ENCODE assay signal across 9 cellular contexts in genomic region chr6:39377530-39377929, GRCh38. TPM values are rescaled to one million over a fixed set of nuclear protein-coding genes. Genes with fewer than 3 reads are reported as not detected.
DNase-seq lines count a peak whose midpoint lies in the region; ATAC-seq, FAIRE-seq and TF ChIP-seq lines count a peak whose summit lies in the region.
"Had no signal": no experiment of that assay in that cellular context is flagged by ENCODE, and none has a peak within 500 bp of the region (broad histone marks: within the 10 kb centered on the region; RNA-seq: fewer than 3 reads in every experiment).

No MANE protein-coding gene starts in this region.

- H3K9me3 ChIP-seq in BE2C (no peaks in the 10 kb centered on the region), kidney (ENCODE audit: control insufficient read depth in 1 of 2, low read length in 2 of 2) (no peaks in the 10 kb centered on the region), testis (no peaks in the 10 kb centered on the region)

- in situ Hi-C loops in T47D (cut with HindIII; ENCODE audit: low pct_unique_long_range_greater_than_20kb, low sequenced_read_pairs): no loop called here

- H3K27me3 ChIP-seq in BE2C: 0 out of 2 replicates have a peak, but pooled peaks cover 3% of the 10 kb centered on the region
- H3K27me3 ChIP-seq in testis: no peaks in the 10 kb centered on the region

- H3K36me3 ChIP-seq in BE2C: no peaks in the 10 kb centered on the region
- H3K36me3 ChIP-seq in kidney (ENCODE audit: control insufficient read depth in 1 of 2, insufficient read depth in 2 of 2, low read length in 2 of 2): no peaks in the 10 kb centered on the region
- H3K36me3 ChIP-seq in testis (ENCODE audit: low read depth, missing control alignments): no peaks in the 10 kb centered on the region

- 32 to 42% methylated on average over 6 of the region's 6 CpGs for WGBS in testis, 2 donors

- TF ChIP-seq CTCF in BE2C (IDR thresholded peaks at IDR 0.05; ENCODE audit: low read depth, low read length): peak; percentile 69
- TF ChIP-seq CTCF in kidney (IDR thresholded peaks at IDR 0.05; ENCODE audit: borderline replicate concordance, extremely low read depth, insufficient read depth): peak; percentile 55
- peak in 2 of 3 experiments; percentile 38 to 40 for TF ChIP-seq CTCF in testis (IDR thresholded peaks at IDR 0.05)

- H3K4me3 ChIP-seq in BE2C (ENCODE audit: low read depth, low read length) (no peak overlapping the region), kidney (ENCODE audit: low read length in 2 of 2) (no peak overlapping the region), testis (no peak overlapping the region)

- H3K9ac ChIP-seq in kidney (ENCODE audit: low read length in 2 of 2): no peak overlapping the region

- H3K27ac ChIP-seq in kidney (ENCODE audit: low read depth in 2 of 2, low read length in 2 of 2) (no peak overlapping the region), testis (no peak overlapping the region)

- DNase-seq in BE2C: peak; percentile 44
- DNase-seq in GM19238 (ENCODE audit: insufficient read length, low spot score): peak; percentile 53
- DNase-seq in NCI-H460 (ENCODE audit: extremely low read depth, low read depth): peak; percentile 9
- DNase-seq in T47D (ENCODE audit: low read depth in 1 of 2, low spot score in 1 of 2): peak; percentile 62 to 76
- DNase-seq in kidney: no peak
- DNase-seq in testis: peak; percentile 84

- ATAC-seq in activated CD4-positive, CD25-positive, alpha-beta regulatory T cell treated with anti-CD3 and anti-CD28 coated beads, Interleukin-2, amount 50 U/mL, for 24 hours: no peak
- ATAC-seq in GM21390 (IDR thresholded peaks at IDR 0.05; ENCODE audit: unreplicated experiment): no peak

- no peak for FAIRE-seq in kidney (lab: Jason Lieb, UNC)

- intact Hi-C loops in kidney (cut with DNase I): no loop called here
- intact Hi-C loops in testis (cut with DNase I; ENCODE audit: low total_unique reads): no loop called here

- TF ChIP-seq POLR2A in testis (IDR thresholded peaks at IDR 0.05): no peak

- H3K4me1 ChIP-seq in BE2C (no peaks in the 10 kb centered on the region), kidney (ENCODE audit: control insufficient read depth in 1 of 2, insufficient read depth in 1 of 2, low read depth in 1 of 2, low read length in 2 of 2) (no peaks in the 10 kb centered on the region), testis (no peaks in the 10 kb centered on the region)

RNA-seq across cellular contexts. Expression of gene KCNK16, which starts 55.0 kb away (rescaled TPM):
- polyA plus RNA-seq in BE2C (2012; ENCODE audit: insufficient read depth, insufficient read length, low read depth): not detected
- total RNA-seq in NCI-H460 (2014; rRNA removed; shearing (Covaris generic)): not detected in 2 replicates
- polyA plus RNA-seq in NCI-H460 (2014; cell fraction: nucleus; rRNA removed): not detected in 2 replicates
- not detected for total RNA-seq in kidney
- polyA plus RNA-seq in kidney (ENCODE audit: insufficient read depth, low read depth, low replicate concordance): not detected
- not detected for total RNA-seq in testis
- polyA plus RNA-seq in testis (ENCODE audit: insufficient read depth, low read depth, low replicate concordance): not detected
- total RNA-seq: mononuclear cell had no signal
